ENCODE assay signal across 1 cellular context in the genomic region with DNA sequence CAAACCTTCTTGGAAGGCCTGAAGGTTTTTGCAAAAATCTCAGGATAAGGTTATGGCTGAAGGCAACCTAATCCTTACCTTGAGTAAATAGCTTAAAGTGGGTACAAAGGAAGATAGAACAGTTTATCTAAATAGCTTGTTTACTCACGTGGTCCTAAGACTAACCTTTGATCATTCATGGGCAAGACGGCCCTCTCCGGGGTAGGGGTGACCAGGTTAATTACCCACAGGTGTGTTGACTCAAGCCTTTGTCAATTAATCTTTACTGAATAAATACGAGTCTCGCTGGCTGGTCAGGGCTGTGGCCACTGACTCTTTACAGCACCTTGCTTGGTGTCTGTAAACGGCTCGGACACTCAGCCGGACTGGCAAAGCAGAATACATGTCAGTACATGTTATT.
TF ChIP-seq lines count a peak whose summit lies in the region.

No MANE protein-coding gene starts in this region.

TF ChIP-seq in HepG2, 621 proteins besides CTCF, POLR2A, EP300 and RAD21 (continued from another document and continues in another):
- TF ChIP-seq ZNF281 (CRISPR knock-in tag; IDR thresholded peaks at IDR 0.05; ENCODE audit: borderline replicate concordance) (0 out of 2 replicates have a peak, but pooled peaks have one; percentile 15), ZNF407 (CRISPR knock-in tag; IDR thresholded peaks at IDR 0.05; ENCODE audit: not compliant biosample characterization) (no peak), XBP1 (CRISPR knock-in tag; IDR thresholded peaks at IDR 0.05) (no peak), ZNF160 (CRISPR knock-in tag; IDR thresholded peaks at IDR 0.05) (no peak), FOXJ3 (CRISPR knock-in tag; IDR thresholded peaks at IDR 0.05; ENCODE audit: borderline replicate concordance) (peak; percentile 19; the same call in 1 of the 2 replicates), CHD4 (IDR thresholded peaks at IDR 0.05; ENCODE audit: borderline replicate concordance, low read length) (no peak), MEIS2 (CRISPR knock-in tag; IDR thresholded peaks at IDR 0.05) (no peak), ZNF7 (CRISPR knock-in tag; IDR thresholded peaks at IDR 0.05) (no peak), ZNF83 (CRISPR knock-in tag; IDR thresholded peaks at IDR 0.05; ENCODE audit: borderline replicate concordance) (no peak), NR2F2 (IDR thresholded peaks at IDR 0.05; ENCODE audit: borderline replicate concordance, low read depth) (peak; percentile 86), FOXA3 (CRISPR knock-in tag; IDR thresholded peaks at IDR 0.05) (peak; percentile 87), ZBTB25 (CRISPR knock-in tag; IDR thresholded peaks at IDR 0.05) (no peak), SOX5 (CRISPR knock-in tag; IDR thresholded peaks at IDR 0.05; ENCODE audit: borderline replicate concordance) (peak; percentile 65), ZNF225 (CRISPR knock-in tag; IDR thresholded peaks at IDR 0.05) (no peak), ZNF674 (CRISPR knock-in tag; IDR thresholded peaks at IDR 0.05; ENCODE audit: low read depth) (no peak), MTERF4 (CRISPR knock-in tag; IDR thresholded peaks at IDR 0.05) (no peak), MED1 (CRISPR knock-in tag; IDR thresholded peaks at IDR 0.05) (no peak), AHR (CRISPR knock-in tag; IDR thresholded peaks at IDR 0.05) (no peak), DNMT3B (CRISPR knock-in tag; conservative IDR thresholded peaks at IDR 0.05) (no peak), FOXK1 (CRISPR knock-in tag; IDR thresholded peaks at IDR 0.05; ENCODE audit: borderline replicate concordance, low read depth) (0 out of 2 replicates have a peak, but pooled peaks have one; percentile 38), NCOA5 (CRISPR knock-in tag; IDR thresholded peaks at IDR 0.05) (no peak), GABPB1 (CRISPR knock-in tag; IDR thresholded peaks at IDR 0.05) (no peak), NR2C2 (CRISPR knock-in tag; IDR thresholded peaks at IDR 0.05; ENCODE audit: borderline replicate concordance) (no peak), ATF7-NPFF (CRISPR knock-in tag; IDR thresholded peaks at IDR 0.05; ENCODE audit: low read depth) (no peak), POGZ (CRISPR knock-in tag; IDR thresholded peaks at IDR 0.05) (no peak), PATZ1 (CRISPR knock-in tag; IDR thresholded peaks at IDR 0.05) (peak; percentile 50), ZNF597 (CRISPR knock-in tag; IDR thresholded peaks at IDR 0.05) (no peak), SYNCRIP (IDR thresholded peaks at IDR 0.05; ENCODE audit: insufficient read depth, low read depth, low read length) (no peak), ZNF224 (CRISPR knock-in tag; IDR thresholded peaks at IDR 0.05) (no peak), GLI4 (CRISPR knock-in tag; IDR thresholded peaks at IDR 0.05; ENCODE audit: borderline replicate concordance) (no peak), HOXD1 (CRISPR knock-in tag; IDR thresholded peaks at IDR 0.05) (0 out of 2 replicates have a peak, but pooled peaks have one; percentile 31), ZNF615 (CRISPR knock-in tag; IDR thresholded peaks at IDR 0.05; ENCODE audit: borderline replicate concordance) (no peak)
- TF ChIP-seq, protein P1, sequence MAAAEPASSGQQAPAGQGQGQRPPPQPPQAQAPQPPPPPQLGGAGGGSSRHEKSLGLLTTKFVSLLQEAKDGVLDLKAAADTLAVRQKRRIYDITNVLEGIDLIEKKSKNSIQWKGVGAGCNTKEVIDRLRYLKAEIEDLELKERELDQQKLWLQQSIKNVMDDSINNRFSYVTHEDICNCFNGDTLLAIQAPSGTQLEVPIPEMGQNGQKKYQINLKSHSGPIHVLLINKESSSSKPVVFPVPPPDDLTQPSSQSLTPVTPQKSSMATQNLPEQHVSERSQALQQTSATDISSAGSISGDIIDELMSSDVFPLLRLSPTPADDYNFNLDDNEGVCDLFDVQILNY (CRISPR knock-in tag; conservative IDR thresholded peaks at IDR 0.05): no peak
- TF ChIP-seq, protein P2, sequence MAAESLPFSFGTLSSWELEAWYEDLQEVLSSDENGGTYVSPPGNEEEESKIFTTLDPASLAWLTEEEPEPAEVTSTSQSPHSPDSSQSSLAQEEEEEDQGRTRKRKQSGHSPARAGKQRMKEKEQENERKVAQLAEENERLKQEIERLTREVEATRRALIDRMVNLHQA (CRISPR knock-in tag; IDR thresholded peaks at IDR 0.05): no peak
- TF ChIP-seq, protein P3, sequence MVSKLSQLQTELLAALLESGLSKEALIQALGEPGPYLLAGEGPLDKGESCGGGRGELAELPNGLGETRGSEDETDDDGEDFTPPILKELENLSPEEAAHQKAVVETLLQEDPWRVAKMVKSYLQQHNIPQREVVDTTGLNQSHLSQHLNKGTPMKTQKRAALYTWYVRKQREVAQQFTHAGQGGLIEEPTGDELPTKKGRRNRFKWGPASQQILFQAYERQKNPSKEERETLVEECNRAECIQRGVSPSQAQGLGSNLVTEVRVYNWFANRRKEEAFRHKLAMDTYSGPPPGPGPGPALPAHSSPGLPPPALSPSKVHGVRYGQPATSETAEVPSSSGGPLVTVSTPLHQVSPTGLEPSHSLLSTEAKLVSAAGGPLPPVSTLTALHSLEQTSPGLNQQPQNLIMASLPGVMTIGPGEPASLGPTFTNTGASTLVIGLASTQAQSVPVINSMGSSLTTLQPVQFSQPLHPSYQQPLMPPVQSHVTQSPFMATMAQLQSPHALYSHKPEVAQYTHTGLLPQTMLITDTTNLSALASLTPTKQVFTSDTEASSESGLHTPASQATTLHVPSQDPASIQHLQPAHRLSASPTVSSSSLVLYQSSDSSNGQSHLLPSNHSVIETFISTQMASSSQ (IDR thresholded peaks at IDR 0.05; ENCODE audit: low read depth): no peak
- TF ChIP-seq, protein P3 (CRISPR knock-in tag; IDR thresholded peaks at IDR 0.05; ENCODE audit: borderline replicate concordance): peak; percentile 32; the same call in 1 of the 2 replicates
